Comparison of ENCODE assay signal across 8 cellular contexts in the genomic region with DNA sequence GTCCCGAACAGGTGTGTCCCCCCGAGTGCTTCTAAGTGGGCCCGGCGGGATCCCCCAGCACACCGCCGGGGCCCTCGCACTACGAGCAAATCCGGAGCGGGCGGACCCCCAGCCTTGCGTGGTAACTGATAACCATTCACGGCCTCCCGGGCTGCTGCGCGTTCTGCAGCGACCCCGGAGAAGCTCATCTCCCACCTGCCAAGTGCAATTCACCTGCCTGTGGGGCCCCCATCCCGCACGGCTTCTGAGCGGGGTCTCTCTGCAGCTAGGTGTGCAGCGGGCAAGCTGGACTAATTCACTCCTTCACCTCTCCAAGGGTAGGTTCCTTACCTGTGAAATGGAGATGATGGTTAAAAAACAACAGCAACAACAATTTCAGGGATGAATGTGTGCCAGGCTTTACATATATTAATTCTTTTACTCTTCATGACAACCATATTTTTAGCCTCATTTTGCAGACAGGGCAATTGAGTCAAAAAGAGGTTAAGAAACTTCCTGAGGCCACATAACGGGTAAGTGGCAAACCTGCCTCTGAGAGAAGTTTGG. TPM values are rescaled to one million over a fixed set of nuclear protein-coding genes. Genes with fewer than 3 reads are reported as not detected.
DNase-seq lines count a peak whose midpoint lies in the region; ATAC-seq and TF ChIP-seq lines count a peak whose summit lies in the region.

No MANE protein-coding gene starts in this region.

- peaks cover 24% of the 10 kb centered on the region for H3K4me1 ChIP-seq in cardiac muscle cell (ENCODE audit: low read depth)
- H3K4me1 ChIP-seq in OCI-LY3 (ENCODE audit: low read length) = peaks cover 11% of the 10 kb centered on the region
- peaks cover 27% of the 10 kb centered on the region for H3K4me1 ChIP-seq in skeletal muscle satellite cell (ENCODE audit: control insufficient read depth, insufficient read depth, low read length)

- H3K36me3 ChIP-seq in cardiac muscle cell = no peaks in the 10 kb centered on the region
- H3K36me3 ChIP-seq in OCI-LY3 (replicated peaks; ENCODE audit: low read depth, low read length) = no peaks in the 10 kb centered on the region
- no peaks in the 10 kb centered on the region for H3K36me3 ChIP-seq in skeletal muscle satellite cell (ENCODE audit: insufficient read depth, low read length)

- no peak for ATAC-seq in left ventricle myocardium superior
- ATAC-seq in HG02870 (IDR thresholded peaks at IDR 0.05; ENCODE audit: unreplicated experiment) = no peak

- no peaks in the 10 kb centered on the region for H3K79me2 ChIP-seq in OCI-LY3 (ENCODE audit: low read length)

- intact Hi-C loops in left ventricle myocardium superior (cut with micrococcal nuclease) = loop anchor here (10.0 kb wide), 1 partner anchor 98 kb away; no protein-coding TSS in a partner anchor

- no peaks in the 10 kb centered on the region for H3K9me3 ChIP-seq in cardiac muscle cell (ENCODE audit: low read depth)
- no peaks in the 10 kb centered on the region for H3K9me3 ChIP-seq in OCI-LY3 (ENCODE audit: insufficient read depth, low read length)
- H3K9me3 ChIP-seq in skeletal muscle satellite cell (replicated peaks; ENCODE audit: low read length) = no peaks in the 10 kb centered on the region

- H3K9ac ChIP-seq in OCI-LY3 (ENCODE audit: low read length) (peak overlapping the region; percentile 46), skeletal muscle satellite cell (ENCODE audit: low read depth, low read length) (peak overlapping the region; percentile 63)

- no peaks in the 10 kb centered on the region for H3K27me3 ChIP-seq in cardiac muscle cell
- H3K27me3 ChIP-seq in OCI-LY3 (ENCODE audit: low read depth, low read length) = peaks cover 37% of the 10 kb centered on the region
- peaks cover 24% of the 10 kb centered on the region for H3K27me3 ChIP-seq in skeletal muscle satellite cell (ENCODE audit: control insufficient read depth, insufficient read depth, low read length)

- no peak for TF ChIP-seq CTCF in cardiac muscle cell (IDR thresholded peaks at IDR 0.05; ENCODE audit: low read depth, low read length)
- TF ChIP-seq CTCF in OCI-LY3 (IDR thresholded peaks at IDR 0.05; ENCODE audit: low read depth, low read length) = no peak
- no peak for TF ChIP-seq CTCF in fibroblast of mammary gland (conservative IDR thresholded peaks at IDR 0.05; ENCODE audit: control insufficient read depth, insufficient read depth, low read depth, low read length)

- peak overlapping the region; percentile 80 for H3K27ac ChIP-seq in cardiac muscle cell
- H3K27ac ChIP-seq in OCI-LY3 (ENCODE audit: low read length) = no peak overlapping the region

- peaks cover 6% of the 10 kb centered on the region; the same call in 1 of the 2 replicates for H4K20me1 ChIP-seq in OCI-LY3 (ENCODE audit: insufficient read depth, low read length)

- H3K4me3 ChIP-seq in cardiac muscle cell = peak overlapping the region; percentile 82
- H3K4me3 ChIP-seq in OCI-LY3 (ENCODE audit: low read length) = peak overlapping the region; percentile 83
- H3K4me3 ChIP-seq in fibroblast of mammary gland (ENCODE audit: control insufficient read depth, low read depth, low read length) = peak overlapping the region; percentile 23
- H3K4me3 ChIP-seq in skeletal muscle satellite cell (ENCODE audit: low read length) = peak overlapping the region; percentile 58

- DNase-seq in cardiac muscle cell (ENCODE audit: low read depth in 1 of 2, low spot score in 1 of 2) (no peak), left ventricle myocardium superior (no peak), fibroblast of mammary gland (ENCODE audit: low read depth) (no peak), SW 1271 (lab: John Stamatoyannopoulos, UW) (no peak), NCI-H2081 (lab: John Stamatoyannopoulos, UW) (no peak)

- H2AFZ ChIP-seq in OCI-LY3 (ENCODE audit: low read depth, low read length) = peak overlapping the region; percentile 47; the same call in 1 of the 2 replicates

- H3K4me2 ChIP-seq in OCI-LY3 (ENCODE audit: low read length) (peak overlapping the region; percentile 82), skeletal muscle satellite cell (ENCODE audit: low read length) (peak overlapping the region; percentile 78)

RNA-seq across cellular contexts. Expression of gene PODXL, which starts 0.6 kb away (rescaled TPM):
- 52.5 and 58.5 TPM in 2 replicates for total RNA-seq in cardiac muscle cell
- 24.1 and 28.1 TPM in 2 replicates for polyA plus RNA-seq in cardiac muscle cell
- 61.2 TPM for total RNA-seq in left ventricle myocardium superior
- 3.5 and 11.6 TPM in 2 replicates for total RNA-seq in skeletal muscle satellite cell (2012; rRNA removed)

Comparison
In these comparisons a context has a peak if more than half of its experiments do, and no peak if none do; other contexts are left out.
1. H3K4me3 ChIP-seq: peak in every context shown above with its lines; median percentile 83 in OCI-LY3; 82 in cardiac muscle cell; 58 in skeletal muscle satellite cell; 23 in fibroblast of mammary gland.